ENCODE assay signal across 10 cellular contexts in genomic region chr4:186820371-186820990, GRCh38.
DNase-seq lines count a peak whose midpoint lies in the region; ATAC-seq and TF ChIP-seq lines count a peak whose summit lies in the region.
"Had no signal": no experiment of that assay in that cellular context is flagged by ENCODE, and none has a peak within 500 bp of the region (broad histone marks: within the 10 kb centered on the region; RNA-seq: fewer than 3 reads in every experiment).

No MANE protein-coding gene starts in this region.

- H3K36me3 Mint-ChIP-seq in activated CD4-positive, alpha-beta memory T cell treated with anti-CD3 and anti-CD28 coated beads for 36 hours, result no peaks in the 10 kb centered on the region
- H3K36me3 Mint-ChIP-seq: activated naive CD8-positive, alpha-beta T cell had no signal

- H4K20me1 ChIP-seq in fibroblast of lung (ENCODE audit: control insufficient read depth, extremely low read depth, insufficient read depth, low read length), result no peaks in the 10 kb centered on the region

- CTCF ChIA-PET in activated CD4-positive, alpha-beta memory T cell treated with anti-CD3 and anti-CD28 coated beads for 36 hours (lab: Charles Lee), result no interaction called here

- no peak overlapping the region for H3K27ac Mint-ChIP-seq in activated CD4-positive, alpha-beta memory T cell treated with anti-CD3 and anti-CD28 coated beads for 36 hours
- H3K27ac Mint-ChIP-seq: activated naive CD8-positive, alpha-beta T cell had no signal

- no peaks in the 10 kb centered on the region for H3K36me3 ChIP-seq in fibroblast of lung (ENCODE audit: control insufficient read depth, insufficient read depth, low read length)
- no peaks in the 10 kb centered on the region for H3K36me3 ChIP-seq in BE2C

- POLR2A ChIA-PET in activated CD4-positive, alpha-beta memory T cell treated with anti-CD3 and anti-CD28 coated beads for 36 hours (lab: Charles Lee), result no interaction called here

- H3K4me3 ChIP-seq in fibroblast of lung (replicated peaks in 1 of 4; ENCODE audit: control extremely low read depth in 1 of 4, insufficient read depth in 1 of 4, low read depth in 3 of 4, low read length in 4 of 4), result no peak overlapping the region
- no peak overlapping the region for H3K4me3 ChIP-seq in BE2C (ENCODE audit: low read depth, low read length)

- no peaks in the 10 kb centered on the region for H3K79me2 ChIP-seq in fibroblast of lung (ENCODE audit: control insufficient read depth, insufficient read depth, low read length)

- no peak overlapping the region for H3K4me3 Mint-ChIP-seq in activated CD4-positive, alpha-beta memory T cell treated with anti-CD3 and anti-CD28 coated beads for 36 hours
- H3K4me3 Mint-ChIP-seq: activated naive CD8-positive, alpha-beta T cell had no signal

- H3K9me3 Mint-ChIP-seq in activated CD4-positive, alpha-beta memory T cell treated with anti-CD3 and anti-CD28 coated beads for 36 hours, result peaks cover 4% of the 10 kb centered on the region

- H3K27ac ChIP-seq in fibroblast of lung (ENCODE audit: insufficient read depth, low read length), result no peak overlapping the region

- no peak overlapping the region for H2AFZ ChIP-seq in fibroblast of lung (ENCODE audit: low read length)

- intact Hi-C loops in activated CD4-positive, alpha-beta memory T cell treated with anti-CD3 and anti-CD28 coated beads for 36 hours (cut with micrococcal nuclease), result no loop called here

- H3K4me1 ChIP-seq in fibroblast of lung (ENCODE audit: control insufficient read depth, extremely low read depth, insufficient read depth, low read length) (no peaks in the 10 kb centered on the region), BE2C (no peaks in the 10 kb centered on the region)

- DNase-seq in NCI-H226 (peak; percentile 27), fibroblast of lung (ENCODE audit: low read depth in 2 of 2) (peak; percentile 70 to 77), putamen (ENCODE audit: low spot score) (peak; percentile 8), BE2C (no peak)
- DNase-seq in activated CD4-positive, alpha-beta memory T cell treated with anti-CD3 and anti-CD28 coated beads for 36 hours, result no peak
- DNase-seq: NCI-H774 had no signal

- H3K27me3 ChIP-seq in fibroblast of lung (ENCODE audit: control insufficient read depth, insufficient read depth, low read length) (no peaks in the 10 kb centered on the region), BE2C (no peaks in the 10 kb centered on the region)

- no peaks in the 10 kb centered on the region for H3K4me1 Mint-ChIP-seq in activated CD4-positive, alpha-beta memory T cell treated with anti-CD3 and anti-CD28 coated beads for 36 hours (ENCODE audit: low read depth)

- H3K9me3 ChIP-seq in fibroblast of lung (ENCODE audit: control insufficient read depth, insufficient read depth, low read depth, low read length) (no peaks in the 10 kb centered on the region), BE2C (no peaks in the 10 kb centered on the region)

- no peaks in the 10 kb centered on the region for H3K27me3 Mint-ChIP-seq in activated CD4-positive, alpha-beta memory T cell treated with anti-CD3 and anti-CD28 coated beads for 36 hours
- H3K27me3 Mint-ChIP-seq: activated naive CD8-positive, alpha-beta T cell had no signal

- H3K9ac ChIP-seq in fibroblast of lung (ENCODE audit: insufficient read depth, low read length), result no peak overlapping the region

- ATAC-seq in GM18867 (IDR thresholded peaks at IDR 0.05; ENCODE audit: unreplicated experiment) (peak; percentile 51), HG02840 (IDR thresholded peaks at IDR 0.05; ENCODE audit: low FRiP score, unreplicated experiment) (no peak), HG03196 (IDR thresholded peaks at IDR 0.05; ENCODE audit: unreplicated experiment) (no peak)

- no peak overlapping the region for H3K4me2 ChIP-seq in fibroblast of lung (ENCODE audit: extremely low read depth, insufficient read depth, low read length)

- TF ChIP-seq CTCF in fibroblast of lung (conservative IDR thresholded peaks at IDR 0.05 in 1 of 2, IDR thresholded peaks at IDR 0.05 in 1 of 2; ENCODE audit: low read depth in 1 of 2, low read length in 2 of 2) (no peak), BE2C (IDR thresholded peaks at IDR 0.05; ENCODE audit: low read depth, low read length) (no peak)

Comparison
In these comparisons a context has a peak if more than half of its experiments do, and no peak if none do; other contexts are left out.
1. DNase-seq: peak in NCI-H226 (single experiment), fibroblast of lung (2 of 2) and putamen (single experiment); none in BE2C (single experiment) and activated CD4-positive, alpha-beta memory T cell treated with anti-CD3 and anti-CD28 coated beads for 36 hours (single experiment).